Comparison of ENCODE assay signal across 3 cellular contexts in genomic region chr14:102896735-102897134, GRCh38. TPM values are rescaled to one million over a fixed set of nuclear protein-coding genes. Genes with fewer than 3 reads are reported as not detected.
"Had no signal": no experiment of that assay in that cellular context is flagged by ENCODE, and none has a peak within 500 bp of the region (broad histone marks: within the 10 kb centered on the region; RNA-seq: fewer than 3 reads in every experiment).

No MANE protein-coding gene starts in this region.

RNA-seq across cellular contexts. Expression of gene AMN, which starts 25.7 kb away (rescaled TPM):
- total RNA-seq: LHCN-M2, Right ventricle myocardium superior, SJSA1 had no signal
